ENCODE assay signal across 1 cellular context in genomic region chr1:113675299-113675698, GRCh38.
TF ChIP-seq lines count a peak whose summit lies in the region.

No MANE protein-coding gene starts in this region.

TF ChIP-seq in K562, 482 proteins besides CTCF, POLR2A, EP300 and RAD21 (continued from another document and continues in another):
- TF ChIP-seq CHD7 (IDR thresholded peaks at IDR 0.05; ENCODE audit: low read depth, low read length) (no peak), HMBOX1 (IDR thresholded peaks at IDR 0.05) (peak; percentile 95), PBX2 (CRISPR knock-in tag; IDR thresholded peaks at IDR 0.05; ENCODE audit: low read depth) (no peak), PBX2 (tag; conservative IDR thresholded peaks at IDR 0.05; ENCODE audit: low read depth) (peak; percentile 83), ADNP (tag; IDR thresholded peaks at IDR 0.05) (no peak), HINFP (tag; conservative IDR thresholded peaks at IDR 0.05; ENCODE audit: low read depth) (no peak), ZNF217 (CRISPR knock-in tag; IDR thresholded peaks at IDR 0.05) (no peak), ARID3A (IDR thresholded peaks at IDR 0.05; ENCODE audit: borderline replicate concordance, low read depth, low read length) (no peak), IRF1 (CRISPR knock-in tag; IDR thresholded peaks at IDR 0.05; ENCODE audit: borderline replicate concordance) (no peak), BRD4 (IDR thresholded peaks at IDR 0.05) (no peak), U2AF1 (optimal IDR thresholded peaks at IDR 0.05; ENCODE audit: low read depth, low read length) (no peak), SRSF1 (IDR thresholded peaks at IDR 0.05; ENCODE audit: low read depth, low read length) (no peak), HDAC1 (IDR thresholded peaks at IDR 0.05) (no peak), CREB1 (IDR thresholded peaks at IDR 0.05) (no peak), CREB1 (CRISPR knock-in tag; IDR thresholded peaks at IDR 0.05) (no peak), ATF4 (CRISPR knock-in tag; IDR thresholded peaks at IDR 0.05) (no peak), MEIS2 (IDR thresholded peaks at IDR 0.05; ENCODE audit: partially characterized antibody) (peak; percentile 94), ZNF184 (CRISPR knock-in tag; IDR thresholded peaks at IDR 0.05) (no peak), NR2F6 (CRISPR knock-in tag; IDR thresholded peaks at IDR 0.05) (no peak), CEBPG (CRISPR knock-in tag; IDR thresholded peaks at IDR 0.05) (peak; percentile 61), CEBPG (tag; conservative IDR thresholded peaks at IDR 0.05 in 1 of 2, IDR thresholded peaks at IDR 0.05 in 1 of 2) (peak; percentile 92 to 96), DLX4 (CRISPR knock-in tag; IDR thresholded peaks at IDR 0.05) (no peak), TSC22D4 (tag; IDR thresholded peaks at IDR 0.05) (0 out of 2 replicates have a peak, but pooled peaks have one; percentile 65), ZNF583 (CRISPR knock-in tag; IDR thresholded peaks at IDR 0.05) (no peak), PTBP1 (IDR thresholded peaks at IDR 0.05; ENCODE audit: low read depth, low read length) (no peak), ATF6 (CRISPR knock-in tag; IDR thresholded peaks at IDR 0.05) (no peak), KDM1A (IDR thresholded peaks at IDR 0.05) (peak in 1 of 2 experiments; percentile 14; a peak in 1 of 4 replicates), MBD1 (CRISPR knock-in tag; IDR thresholded peaks at IDR 0.05) (no peak), SAFB2 (IDR thresholded peaks at IDR 0.05; ENCODE audit: borderline replicate concordance, low read depth, low read length, severe bottlenecking) (no peak)
